1 cellular context compared by ENCODE assay signal in genomic region chr2:151827564-151828142, GRCh38.
TF ChIP-seq lines count a peak whose summit lies in the region.

No MANE protein-coding gene starts in this region.

TF ChIP-seq in HepG2, 621 proteins besides CTCF, POLR2A, EP300 and RAD21 (continued from another document and continues in another):
- TF ChIP-seq SIN3A (IDR thresholded peaks at IDR 0.05; ENCODE audit: borderline replicate concordance, low read depth, low read length) (0 out of 2 replicates have a peak, but pooled peaks have one; percentile 39), ZSCAN9 (CRISPR knock-in tag; IDR thresholded peaks at IDR 0.05; ENCODE audit: borderline replicate concordance) (no peak), CREB3 (CRISPR knock-in tag; IDR thresholded peaks at IDR 0.05) (no peak), ZNF264 (CRISPR knock-in tag; IDR thresholded peaks at IDR 0.05) (0 out of 2 replicates have a peak, but pooled peaks have one; percentile 8), ZNF234 (CRISPR knock-in tag; conservative IDR thresholded peaks at IDR 0.05) (0 out of 2 replicates have a peak, but pooled peaks have one; percentile 37), GABPB1 (CRISPR knock-in tag; IDR thresholded peaks at IDR 0.05) (no peak), DNMT3B (CRISPR knock-in tag; conservative IDR thresholded peaks at IDR 0.05) (peak; percentile 80; the same call in 1 of the 2 replicates), KDM5B (CRISPR knock-in tag; IDR thresholded peaks at IDR 0.05; ENCODE audit: borderline replicate concordance) (no peak), ZBTB7B (CRISPR knock-in tag; IDR thresholded peaks at IDR 0.05) (peak; percentile 20; the same call in 1 of the 2 replicates), BRD4 (CRISPR knock-in tag; IDR thresholded peaks at IDR 0.05) (peak; percentile 5; the same call in 1 of the 2 replicates), ZNF432 (CRISPR knock-in tag; IDR thresholded peaks at IDR 0.05; ENCODE audit: borderline replicate concordance) (no peak), SRSF4 (IDR thresholded peaks at IDR 0.05; ENCODE audit: low read depth, low read length, poor library complexity, severe bottlenecking) (no peak), MXI1 (IDR thresholded peaks at IDR 0.05; ENCODE audit: borderline replicate concordance, low read depth, low read length) (no peak), KDM5A (IDR thresholded peaks at IDR 0.05; ENCODE audit: borderline replicate concordance, low read length) (no peak), ZNF350 (CRISPR knock-in tag; IDR thresholded peaks at IDR 0.05; ENCODE audit: borderline replicate concordance, low read depth) (no peak), SSRP1 (CRISPR knock-in tag; IDR thresholded peaks at IDR 0.05) (peak; percentile 84; the same call in 1 of the 2 replicates), ZNF816 (CRISPR knock-in tag; IDR thresholded peaks at IDR 0.05; ENCODE audit: borderline replicate concordance) (peak; percentile 56; the same call in 1 of the 2 replicates), ZNF549 (CRISPR knock-in tag; IDR thresholded peaks at IDR 0.05) (no peak), CEBPB (IDR thresholded peaks at IDR 0.05; ENCODE audit: borderline replicate concordance, low read depth, low read length) (no peak), ZBTB40 (IDR thresholded peaks at IDR 0.05) (no peak), ZBTB40 (CRISPR knock-in tag; IDR thresholded peaks at IDR 0.05) (peak; percentile 42; the same call in 1 of the 2 replicates), ZNF501 (CRISPR knock-in tag; IDR thresholded peaks at IDR 0.05) (0 out of 2 replicates have a peak, but pooled peaks have one; percentile 65), HNF1A (IDR thresholded peaks at IDR 0.05; ENCODE audit: low read depth) (no peak), HNF1A (CRISPR knock-in tag; IDR thresholded peaks at IDR 0.05; ENCODE audit: borderline replicate concordance) (no peak), SP2 (CRISPR knock-in tag; IDR thresholded peaks at IDR 0.05) (0 out of 2 replicates have a peak, but pooled peaks have one; percentile 28), STAT5B (CRISPR knock-in tag; IDR thresholded peaks at IDR 0.05) (no peak), ZNF282 (IDR thresholded peaks at IDR 0.05; ENCODE audit: partially characterized antibody) (no peak)
- TF ChIP-seq, protein P1, sequence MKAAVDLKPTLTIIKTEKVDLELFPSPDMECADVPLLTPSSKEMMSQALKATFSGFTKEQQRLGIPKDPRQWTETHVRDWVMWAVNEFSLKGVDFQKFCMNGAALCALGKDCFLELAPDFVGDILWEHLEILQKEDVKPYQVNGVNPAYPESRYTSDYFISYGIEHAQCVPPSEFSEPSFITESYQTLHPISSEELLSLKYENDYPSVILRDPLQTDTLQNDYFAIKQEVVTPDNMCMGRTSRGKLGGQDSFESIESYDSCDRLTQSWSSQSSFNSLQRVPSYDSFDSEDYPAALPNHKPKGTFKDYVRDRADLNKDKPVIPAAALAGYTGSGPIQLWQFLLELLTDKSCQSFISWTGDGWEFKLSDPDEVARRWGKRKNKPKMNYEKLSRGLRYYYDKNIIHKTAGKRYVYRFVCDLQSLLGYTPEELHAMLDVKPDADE (CRISPR knock-in tag; IDR thresholded peaks at IDR 0.05) = no peak
- TF ChIP-seq, protein P2, sequence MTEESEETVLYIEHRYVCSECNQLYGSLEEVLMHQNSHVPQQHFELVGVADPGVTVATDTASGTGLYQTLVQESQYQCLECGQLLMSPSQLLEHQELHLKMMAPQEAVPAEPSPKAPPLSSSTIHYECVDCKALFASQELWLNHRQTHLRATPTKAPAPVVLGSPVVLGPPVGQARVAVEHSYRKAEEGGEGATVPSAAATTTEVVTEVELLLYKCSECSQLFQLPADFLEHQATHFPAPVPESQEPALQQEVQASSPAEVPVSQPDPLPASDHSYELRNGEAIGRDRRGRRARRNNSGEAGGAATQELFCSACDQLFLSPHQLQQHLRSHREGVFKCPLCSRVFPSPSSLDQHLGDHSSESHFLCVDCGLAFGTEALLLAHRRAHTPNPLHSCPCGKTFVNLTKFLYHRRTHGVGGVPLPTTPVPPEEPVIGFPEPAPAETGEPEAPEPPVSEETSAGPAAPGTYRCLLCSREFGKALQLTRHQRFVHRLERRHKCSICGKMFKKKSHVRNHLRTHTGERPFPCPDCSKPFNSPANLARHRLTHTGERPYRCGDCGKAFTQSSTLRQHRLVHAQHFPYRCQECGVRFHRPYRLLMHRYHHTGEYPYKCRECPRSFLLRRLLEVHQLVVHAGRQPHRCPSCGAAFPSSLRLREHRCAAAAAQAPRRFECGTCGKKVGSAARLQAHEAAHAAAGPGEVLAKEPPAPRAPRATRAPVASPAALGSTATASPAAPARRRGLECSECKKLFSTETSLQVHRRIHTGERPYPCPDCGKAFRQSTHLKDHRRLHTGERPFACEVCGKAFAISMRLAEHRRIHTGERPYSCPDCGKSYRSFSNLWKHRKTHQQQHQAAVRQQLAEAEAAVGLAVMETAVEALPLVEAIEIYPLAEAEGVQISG (CRISPR knock-in tag; IDR thresholded peaks at IDR 0.05) = no peak
- TF ChIP-seq, protein P3, sequence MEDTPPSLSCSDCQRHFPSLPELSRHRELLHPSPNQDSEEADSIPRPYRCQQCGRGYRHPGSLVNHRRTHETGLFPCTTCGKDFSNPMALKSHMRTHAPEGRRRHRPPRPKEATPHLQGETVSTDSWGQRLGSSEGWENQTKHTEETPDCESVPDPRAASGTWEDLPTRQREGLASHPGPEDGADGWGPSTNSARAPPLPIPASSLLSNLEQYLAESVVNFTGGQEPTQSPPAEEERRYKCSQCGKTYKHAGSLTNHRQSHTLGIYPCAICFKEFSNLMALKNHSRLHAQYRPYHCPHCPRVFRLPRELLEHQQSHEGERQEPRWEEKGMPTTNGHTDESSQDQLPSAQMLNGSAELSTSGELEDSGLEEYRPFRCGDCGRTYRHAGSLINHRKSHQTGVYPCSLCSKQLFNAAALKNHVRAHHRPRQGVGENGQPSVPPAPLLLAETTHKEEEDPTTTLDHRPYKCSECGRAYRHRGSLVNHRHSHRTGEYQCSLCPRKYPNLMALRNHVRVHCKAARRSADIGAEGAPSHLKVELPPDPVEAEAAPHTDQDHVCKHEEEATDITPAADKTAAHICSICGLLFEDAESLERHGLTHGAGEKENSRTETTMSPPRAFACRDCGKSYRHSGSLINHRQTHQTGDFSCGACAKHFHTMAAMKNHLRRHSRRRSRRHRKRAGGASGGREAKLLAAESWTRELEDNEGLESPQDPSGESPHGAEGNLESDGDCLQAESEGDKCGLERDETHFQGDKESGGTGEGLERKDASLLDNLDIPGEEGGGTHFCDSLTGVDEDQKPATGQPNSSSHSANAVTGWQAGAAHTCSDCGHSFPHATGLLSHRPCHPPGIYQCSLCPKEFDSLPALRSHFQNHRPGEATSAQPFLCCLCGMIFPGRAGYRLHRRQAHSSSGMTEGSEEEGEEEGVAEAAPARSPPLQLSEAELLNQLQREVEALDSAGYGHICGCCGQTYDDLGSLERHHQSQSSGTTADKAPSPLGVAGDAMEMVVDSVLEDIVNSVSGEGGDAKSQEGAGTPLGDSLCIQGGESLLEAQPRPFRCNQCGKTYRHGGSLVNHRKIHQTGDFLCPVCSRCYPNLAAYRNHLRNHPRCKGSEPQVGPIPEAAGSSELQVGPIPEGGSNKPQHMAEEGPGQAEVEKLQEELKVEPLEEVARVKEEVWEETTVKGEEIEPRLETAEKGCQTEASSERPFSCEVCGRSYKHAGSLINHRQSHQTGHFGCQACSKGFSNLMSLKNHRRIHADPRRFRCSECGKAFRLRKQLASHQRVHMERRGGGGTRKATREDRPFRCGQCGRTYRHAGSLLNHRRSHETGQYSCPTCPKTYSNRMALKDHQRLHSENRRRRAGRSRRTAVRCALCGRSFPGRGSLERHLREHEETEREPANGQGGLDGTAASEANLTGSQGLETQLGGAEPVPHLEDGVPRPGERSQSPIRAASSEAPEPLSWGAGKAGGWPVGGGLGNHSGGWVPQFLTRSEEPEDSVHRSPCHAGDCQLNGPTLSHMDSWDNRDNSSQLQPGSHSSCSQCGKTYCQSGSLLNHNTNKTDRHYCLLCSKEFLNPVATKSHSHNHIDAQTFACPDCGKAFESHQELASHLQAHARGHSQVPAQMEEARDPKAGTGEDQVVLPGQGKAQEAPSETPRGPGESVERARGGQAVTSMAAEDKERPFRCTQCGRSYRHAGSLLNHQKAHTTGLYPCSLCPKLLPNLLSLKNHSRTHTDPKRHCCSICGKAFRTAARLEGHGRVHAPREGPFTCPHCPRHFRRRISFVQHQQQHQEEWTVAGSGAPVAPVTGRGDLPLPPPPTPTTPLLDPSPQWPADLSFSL (CRISPR knock-in tag; IDR thresholded peaks at IDR 0.05) = no peak
